Comparison of ENCODE assay signal across 9 cellular contexts in genomic region chr15:40782609-40783227, GRCh38. TPM values are rescaled to one million over a fixed set of nuclear protein-coding genes. Genes with fewer than 3 reads are reported as not detected.
A peak's percentile ranks its signal among the peaks of the same experiment; 100 is the strongest.
DNase-seq lines count a peak whose midpoint lies in the region; ATAC-seq and TF ChIP-seq lines count a peak whose summit lies in the region.
"Had no signal": no experiment of that assay in that cellular context is flagged by ENCODE, and none has a peak within 500 bp of the region (broad histone marks: within the 10 kb centered on the region; RNA-seq: fewer than 3 reads in every experiment).

No MANE protein-coding gene starts in this region.

- H3K27me3 ChIP-seq in H9 (ENCODE audit: insufficient read depth, low read length) = no peaks in the 10 kb centered on the region
- H3K27me3 ChIP-seq in thyroid gland = no peaks in the 10 kb centered on the region

- WGBS in H9 (ENCODE audit: extremely low coverage, insufficient read length, low lambda C conversion rate) = no CpG with 5 or more reads among the region's 8 CpGs
- WGBS in thyroid gland, 2 donors = 49 to 52% methylated on average over 8 of the region's 8 CpGs

- no peak overlapping the region for H2BK20ac ChIP-seq in H9 (ENCODE audit: low read depth, low read length, poor library complexity, severe bottlenecking)

- no peak overlapping the region for H2BK120ac ChIP-seq in H9 (ENCODE audit: low read depth, low read length, poor library complexity, severe bottlenecking)

- peaks cover 36 to 37% of the 10 kb centered on the region in 2 experiments for H3K4me1 Mint-ChIP-seq in H9
- H3K4me1 Mint-ChIP-seq in natural killer cell treated with Interleukin-12 subunit alpha and Interleukin-12 subunit beta and Interleukin-15 and Interleukin-18, amount 100 ng/mL, for 72 hours (ENCODE audit: low read depth in 2 of 2) = peaks cover 14 to 28% of the 10 kb centered on the region in 2 donors

- H3K9me3 Mint-ChIP-seq in H9 = no peaks in the 10 kb centered on the region
- no peaks in the 10 kb centered on the region for H3K9me3 Mint-ChIP-seq in natural killer cell treated with Interleukin-12 subunit alpha and Interleukin-12 subunit beta and Interleukin-15 and Interleukin-18, amount 100 ng/mL, for 72 hours

- intact Hi-C loops in thyroid gland (cut with DNase I) = no loop called here

- H3K56ac ChIP-seq in H9 (ENCODE audit: insufficient read length, low read depth, low read length) = no peak overlapping the region

- no peak overlapping the region for H3T11ph ChIP-seq in H9 (ENCODE audit: low read length)

- H3K4ac ChIP-seq in H9 (ENCODE audit: low read depth, low read length) = no peak overlapping the region

- no peak overlapping the region for H2BK12ac ChIP-seq in H9 (ENCODE audit: insufficient read length, low read depth, low read length)

- no peaks in the 10 kb centered on the region for H3K79me2 ChIP-seq in H9 (ENCODE audit: insufficient read depth, low read length)

- H3K27ac ChIP-seq in H9 (ENCODE audit: insufficient read length, low read depth, low read length) (no peak overlapping the region), thyroid gland (no peak overlapping the region)

- H2AFZ ChIP-seq in H9 (ENCODE audit: low read length) = no peak overlapping the region

- peaks cover 7% of the 10 kb centered on the region; the same call in 1 of the 2 replicates for H3K4me1 ChIP-seq in H9 (ENCODE audit: insufficient read depth, low read length)
- peaks cover 22 to 25% of the 10 kb centered on the region in 2 donors for H3K4me1 ChIP-seq in thyroid gland

- H3K9ac ChIP-seq in H9 (ENCODE audit: extremely low read depth, insufficient read length, low read length) = no peak overlapping the region

- H2BK5ac ChIP-seq in H9 (ENCODE audit: insufficient read length, low read length) = no peak overlapping the region

- H3K36me3 ChIP-seq in thyroid gland = peaks cover 8 to 14% of the 10 kb centered on the region in 2 donors

- H3K27ac Mint-ChIP-seq in H9 = peak overlapping the region in 2 of 3 experiments; percentile 1 to 68; a peak in 3 of 7 replicates
- peak overlapping the region in 1 of 2 donors; percentile 3 for H3K27ac Mint-ChIP-seq in natural killer cell treated with Interleukin-12 subunit alpha and Interleukin-12 subunit beta and Interleukin-15 and Interleukin-18, amount 100 ng/mL, for 72 hours

- TF ChIP-seq POLR2A in thyroid gland (IDR thresholded peaks at IDR 0.05) = no peak

- TF ChIP-seq CTCF in H9 (conservative IDR thresholded peaks at IDR 0.05) (peak; percentile 70), choroid plexus epithelial cell (conservative IDR thresholded peaks at IDR 0.05; ENCODE audit: low read depth, low read length) (peak; percentile 58), thyroid gland (IDR thresholded peaks at IDR 0.05) (peak in 5 of 6 experiments; percentile 22 to 78 (median 70))

- ATAC-seq in natural killer cell treated with Interleukin-12 subunit alpha and Interleukin-12 subunit beta and Interleukin-15 and Interleukin-18, amount 100 ng/mL, for 72 hours = peak; percentile 87 to 93
- ATAC-seq in HG03469 (IDR thresholded peaks at IDR 0.05; ENCODE audit: unreplicated experiment) = no peak

- no peak overlapping the region for H3K4me3 ChIP-seq in choroid plexus epithelial cell (ENCODE audit: low read depth, low read length)
- no peak overlapping the region for H3K4me3 ChIP-seq in thyroid gland (replicated peaks in 1 of 3)

- no peak overlapping the region for H3K4me3 Mint-ChIP-seq in H9
- H3K4me3 Mint-ChIP-seq in natural killer cell treated with Interleukin-12 subunit alpha and Interleukin-12 subunit beta and Interleukin-15 and Interleukin-18, amount 100 ng/mL, for 72 hours = no peak overlapping the region

- no peak overlapping the region for H2BK15ac ChIP-seq in H9 (ENCODE audit: low read depth, low read length)

- no peaks in the 10 kb centered on the region for H3K27me3 Mint-ChIP-seq in H9 (ENCODE audit: low read depth)
- H3K27me3 Mint-ChIP-seq in natural killer cell treated with Interleukin-12 subunit alpha and Interleukin-12 subunit beta and Interleukin-15 and Interleukin-18, amount 100 ng/mL, for 72 hours = no peaks in the 10 kb centered on the region

- H3K18ac ChIP-seq in H9 (ENCODE audit: insufficient read length, low read depth, low read length) = no peak overlapping the region

- no peak overlapping the region for H4K5ac ChIP-seq in H9 (ENCODE audit: insufficient read length, low read depth, low read length)

- DNase-seq in DMS79 treated with DMSO at 0.1 percent for 48 hours (lab: John Stamatoyannopoulos, UW) = peak; percentile 66
- peak; percentile 81 for DNase-seq in H9
- DNase-seq in NCI-H2107 treated with DMSO at 0.1 percent for 48 hours (lab: John Stamatoyannopoulos, UW; ENCODE audit: unreplicated experiment) = peak; percentile 34
- DNase-seq in activated CD4-positive, CD25-positive, alpha-beta regulatory T cell treated with anti-CD3 and anti-CD28 coated beads, Interleukin-2, amount 50 U/mL, for 72 hours = peak; percentile 75
- DNase-seq in choroid plexus epithelial cell (ENCODE audit: low read depth) = peak; percentile 25
- DNase-seq in natural killer cell treated with Interleukin-12 subunit alpha and Interleukin-12 subunit beta and Interleukin-15 and Interleukin-18, amount 100 ng/mL, for 72 hours (ENCODE audit: low spot score) = peak; percentile 71
- peak; percentile 79 to 84 for DNase-seq in thyroid gland

- H3K4me2 ChIP-seq in H9 (ENCODE audit: insufficient read depth, insufficient read length, low read length) = no peak overlapping the region

- H4K8ac ChIP-seq in H9 (replicated peaks; ENCODE audit: insufficient read length, low read depth, low read length) = no peak overlapping the region

- H3K79me1 ChIP-seq in H9 (ENCODE audit: insufficient read depth, low read depth, low read length, poor library complexity, severe bottlenecking) = no peaks in the 10 kb centered on the region

- H3K14ac ChIP-seq in H9 (ENCODE audit: insufficient read depth, low read length) = no peak overlapping the region

- H3K23me2 ChIP-seq in H9 (ENCODE audit: insufficient read length, low read depth, low read length, poor library complexity, severe bottlenecking) = no peaks in the 10 kb centered on the region

- no peak overlapping the region for H4K91ac ChIP-seq in H9 (ENCODE audit: insufficient read length, low read depth, low read length)

- H2AK5ac ChIP-seq in H9 (ENCODE audit: insufficient read length, low read length) = no peak overlapping the region

- no peaks in the 10 kb centered on the region for H4K20me1 ChIP-seq in H9 (ENCODE audit: control insufficient read depth, insufficient read depth, insufficient read length)

- H3K36me3 Mint-ChIP-seq in H9 (ENCODE audit: insufficient read depth in 1 of 3, low read depth in 3 of 3) = peaks cover 0 to 16% (median 13%) of the 10 kb centered on the region in 3 experiments; a peak in 6 of 7 replicates
- H3K36me3 Mint-ChIP-seq in natural killer cell treated with Interleukin-12 subunit alpha and Interleukin-12 subunit beta and Interleukin-15 and Interleukin-18, amount 100 ng/mL, for 72 hours = peaks cover 5% of the 10 kb centered on the region

- H3K9me3 ChIP-seq in H9 (ENCODE audit: control insufficient read depth, low read depth, low read length) (no peaks in the 10 kb centered on the region), thyroid gland (no peaks in the 10 kb centered on the region)

- no peak overlapping the region for H3K23ac ChIP-seq in H9 (ENCODE audit: insufficient read length, low read depth, low read length)

RNA-seq across cellular contexts. Expression of gene C15orf62, which starts 12.9 kb away (rescaled TPM):
- total RNA-seq in H9 (2021) (0.44 and 0.70 TPM in 2 replicates), thyroid gland (under 1 TPM in 3 of 4 donors, not detected in 1; 0.13 to 0.79 (median 0.22) TPM)
- total RNA-seq in natural killer cell treated with Interleukin-12 subunit alpha and Interleukin-12 subunit beta and Interleukin-15 and Interleukin-18, amount 100 ng/mL, for 72 hours = under 1 TPM; 0.12 to 0.22 TPM
- total RNA-seq: skeletal muscle tissue had no signal

RNA-seq across cellular contexts. Expression of gene GCHFR, which starts 18.9 kb away (rescaled TPM):
- total RNA-seq in H9 (2021) (33.0 and 37.0 TPM in 2 replicates), thyroid gland (10 to 100 TPM; 17.1 to 73.4 (median 34.7) TPM)
- total RNA-seq in natural killer cell treated with Interleukin-12 subunit alpha and Interleukin-12 subunit beta and Interleukin-15 and Interleukin-18, amount 100 ng/mL, for 72 hours = 10 to 100 TPM in 1 of 2 donors, 1 to 10 TPM in 1; 9.1 to 14.4 TPM

RNA-seq across cellular contexts. Expression of gene ZFYVE19, which starts 24.2 kb away (rescaled TPM):
- total RNA-seq in H9 (2021) (10.7 and 11.3 TPM in 2 replicates), thyroid gland (10 to 100 TPM; 21.7 to 37.8 (median 22.3) TPM)
- 10 to 100 TPM; 17.2 to 39.1 TPM for total RNA-seq in natural killer cell treated with Interleukin-12 subunit alpha and Interleukin-12 subunit beta and Interleukin-15 and Interleukin-18, amount 100 ng/mL, for 72 hours

RNA-seq across cellular contexts. Expression of gene DNAJC17, which starts 24.6 kb away (rescaled TPM):
- 38.3 and 44.4 TPM in 2 replicates for total RNA-seq in H9 (2021)
- 10 to 100 TPM; 40.4 to 62.6 TPM for total RNA-seq in natural killer cell treated with Interleukin-12 subunit alpha and Interleukin-12 subunit beta and Interleukin-15 and Interleukin-18, amount 100 ng/mL, for 72 hours
- total RNA-seq in thyroid gland = 10 to 100 TPM; 21.6 to 51.9 (median 45.8) TPM

RNA-seq across cellular contexts. Expression of gene RMDN3, which starts 27.7 kb away (rescaled TPM):
- total RNA-seq in H9 (2021) = 24.9 and 28.3 TPM in 2 replicates
- total RNA-seq in natural killer cell treated with Interleukin-12 subunit alpha and Interleukin-12 subunit beta and Interleukin-15 and Interleukin-18, amount 100 ng/mL, for 72 hours = 10 to 100 TPM; 35.9 to 72.6 TPM
- total RNA-seq in thyroid gland = 10 to 100 TPM; 29.2 to 39.8 (median 31.7) TPM

Comparison
In these comparisons a context has a peak if more than half of its experiments do, and no peak if none do; other contexts are left out.
1. DNase-seq: peak in every context shown above with its lines; median percentile 82 in thyroid gland; 81 in H9; 75 in activated CD4-positive, CD25-positive, alpha-beta regulatory T cell treated with anti-CD3 and anti-CD28 coated beads, Interleukin-2, amount 50 U/mL, for 72 hours; 71 in natural killer cell treated with Interleukin-12 subunit alpha and Interleukin-12 subunit beta and Interleukin-15 and Interleukin-18, amount 100 ng/mL, for 72 hours; 66 in DMS79 treated with DMSO at 0.1 percent for 48 hours; 34 in NCI-H2107 treated with DMSO at 0.1 percent for 48 hours; 25 in choroid plexus epithelial cell.